In the genomic region with DNA sequence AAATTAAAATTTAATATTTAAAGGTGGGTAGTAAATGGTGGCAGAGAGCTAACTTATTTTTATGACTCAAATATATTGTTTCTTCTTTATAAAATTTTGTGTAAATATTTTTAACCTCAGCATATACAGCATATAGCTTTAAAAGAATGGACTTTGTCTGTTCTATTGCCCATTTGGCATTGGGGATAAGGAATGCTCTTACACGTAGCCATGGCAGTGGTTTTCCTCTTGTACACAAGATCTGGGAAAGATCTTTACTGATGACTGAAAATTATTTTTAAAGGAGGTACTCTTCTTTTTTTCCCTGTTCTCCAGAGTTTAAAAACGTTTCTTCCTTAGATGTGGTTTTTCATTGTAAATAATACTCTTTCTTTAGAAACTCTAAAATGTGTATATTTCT, we compare ENCODE assay signal across 17 cellular contexts.
"Had no signal": no experiment of that assay in that cellular context is flagged by ENCODE, and none has a peak within 500 bp of the region (broad histone marks: within the 10 kb centered on the region; RNA-seq: fewer than 3 reads in every experiment).

No MANE protein-coding gene starts in this region.

- ATAC-seq: activated CD8-positive, alpha-beta memory T cell treated with anti-CD3 and anti-CD28 coated beads, Interleukin-2, amount 10 ng/mL, durations not matched to agents 7 days and 5 days; gastrocnemius medialis; heart left ventricle; left cardiac atrium had no signal

- H3K36me3 ChIP-seq: gastrocnemius medialis, heart left ventricle, tibial artery, uterus, WERI-Rb-1 had no signal

- H3K4me1 ChIP-seq: uterus had no signal

- H3K9me3 ChIP-seq: gastrocnemius medialis, heart left ventricle, tibial artery, uterus had no signal

- H3K4me3 ChIP-seq: lung, tibial artery, uterus had no signal

- H3K9me3 Mint-ChIP-seq: activated CD4-positive, alpha-beta memory T cell treated with anti-CD3 and anti-CD28 coated beads for 36 hours; mesothelial cell of epicardium had no signal

- H3K4me3 Mint-ChIP-seq: activated CD4-positive, alpha-beta memory T cell treated with anti-CD3 and anti-CD28 coated beads for 36 hours; activated CD8-positive, alpha-beta memory T cell treated with anti-CD3 and anti-CD28 coated beads, Interleukin-2, amount 10 ng/mL, durations not matched to agents 7 days and 5 days; mesothelial cell of epicardium had no signal

- H3K27me3 ChIP-seq: gastrocnemius medialis, heart left ventricle, tibial artery, uterus had no signal

- H3K27ac Mint-ChIP-seq: activated CD4-positive, alpha-beta memory T cell treated with anti-CD3 and anti-CD28 coated beads for 36 hours; activated CD8-positive, alpha-beta memory T cell treated with anti-CD3 and anti-CD28 coated beads, Interleukin-2, amount 10 ng/mL, durations not matched to agents 7 days and 5 days; mesothelial cell of epicardium had no signal

- H3K36me3 Mint-ChIP-seq: activated CD4-positive, alpha-beta memory T cell treated with anti-CD3 and anti-CD28 coated beads for 36 hours; mesothelial cell of epicardium had no signal

- H3K27ac ChIP-seq: gastrocnemius medialis, tibial artery, uterus, WERI-Rb-1 had no signal

- H3K27me3 Mint-ChIP-seq: activated CD4-positive, alpha-beta memory T cell treated with anti-CD3 and anti-CD28 coated beads for 36 hours; activated CD8-positive, alpha-beta memory T cell treated with anti-CD3 and anti-CD28 coated beads, Interleukin-2, amount 10 ng/mL, durations not matched to agents 7 days and 5 days had no signal

- DNase-seq: activated CD4-positive, alpha-beta memory T cell treated with anti-CD3 and anti-CD28 coated beads for 36 hours; activated CD8-positive, alpha-beta memory T cell treated with anti-CD3 and anti-CD28 coated beads, Interleukin-2, amount 10 ng/mL, durations not matched to agents 7 days and 5 days; activated naive CD4-positive, alpha-beta T cell treated with anti-CD3 and anti-CD28 coated beads, Interleukin-2, amount 50 U/mL, for 16 hours; activated T-cell treated with anti-CD3 and anti-CD28 coated beads, Interleukin-2, amount 50 U/mL, for 1 hour; caudate nucleus; cortex of kidney; effector CD4-positive, alpha-beta T cell; gastrocnemius medialis; heart left ventricle; left cardiac atrium; stimulated activated CD4-positive, alpha-beta T cell treated with anti-CD3 and anti-CD28 coated beads, Interleukin-15, amount 100 ng/mL, for 24 hours; stimulated activated CD4-positive, alpha-beta T cell treated with anti-CD3 and anti-CD28 coated beads, Interleukin-4, amount 100 ng/mL, for 24 hours; tibial artery; uterus; WERI-Rb-1 had no signal
